16 cellular contexts compared by ENCODE assay signal in genomic region chr11:82791779-82792178, GRCh38. TPM values are rescaled to one million over a fixed set of nuclear protein-coding genes. Genes with fewer than 3 reads are reported as not detected.
"Had no signal": no experiment of that assay in that cellular context is flagged by ENCODE, and none has a peak within 500 bp of the region (broad histone marks: within the 10 kb centered on the region; RNA-seq: fewer than 3 reads in every experiment).

No MANE protein-coding gene starts in this region.

- H3K27ac ChIP-seq: suprapubic skin, upper lobe of left lung had no signal

- H3K9me3 Mint-ChIP-seq: activated T-helper 17 cell treated with anti-CD3 and anti-CD28 coated beads, Interleukin-2, amount 50 U/mL, for 72 hours; nephron progenitor cell; stimulated activated naive CD8-positive, alpha-beta T cell treated with anti-CD3 and anti-CD28 coated beads, Interleukin-15, Interleukin-2, amounts not matched to agents 100 ng/mL and 50 ng/mL, for 24 hours had no signal

- ATAC-seq: activated CD4-positive, CD25-positive, alpha-beta regulatory T cell treated with anti-CD3 and anti-CD28 coated beads, Interleukin-2, amount 50 U/mL, for 24 hours; activated T-helper 17 cell treated with anti-CD3 and anti-CD28 coated beads, Interleukin-2, amount 50 U/mL, for 72 hours; esophagus mucosa had no signal

- DNase-seq: activated CD4-positive, alpha-beta T cell treated with anti-CD3 and anti-CD28 coated beads, Interleukin-2, amount 50 U/mL, for 4 hours; activated naive CD4-positive, alpha-beta T cell treated with Interleukin-2 at 50 U/mL for 16 hours; anterior cingulate cortex; nephron progenitor cell; occipital lobe; small intestine; stimulated activated CD4-positive, alpha-beta T cell treated with anti-CD3 and anti-CD28 coated beads, Interleukin-4, amount 100 ng/mL, for 4 hours; stimulated activated CD8-positive, alpha-beta memory T cell treated with anti-CD3 and anti-CD28 coated beads, Interleukin-4, amount 100 ng/mL, for 48 hours; T-helper 2 cell; upper lobe of left lung had no signal

- H3K4me1 Mint-ChIP-seq: activated T-helper 17 cell treated with anti-CD3 and anti-CD28 coated beads, Interleukin-2, amount 50 U/mL, for 72 hours had no signal

- H3K36me3 ChIP-seq: suprapubic skin, upper lobe of left lung had no signal

- H3K4me3 ChIP-seq: suprapubic skin, upper lobe of left lung had no signal

- H3K9me3 ChIP-seq: suprapubic skin, upper lobe of left lung had no signal

- H3K27me3 ChIP-seq: suprapubic skin, upper lobe of left lung had no signal

- H3K4me1 ChIP-seq: upper lobe of left lung had no signal

- H3K4me3 Mint-ChIP-seq: activated T-helper 17 cell treated with anti-CD3 and anti-CD28 coated beads, Interleukin-2, amount 50 U/mL, for 72 hours; nephron progenitor cell; stimulated activated naive CD8-positive, alpha-beta T cell treated with anti-CD3 and anti-CD28 coated beads, Interleukin-15, Interleukin-2, amounts not matched to agents 100 ng/mL and 50 ng/mL, for 24 hours had no signal

- H3K27me3 Mint-ChIP-seq: activated T-helper 17 cell treated with anti-CD3 and anti-CD28 coated beads, Interleukin-2, amount 50 U/mL, for 72 hours; stimulated activated naive CD8-positive, alpha-beta T cell treated with anti-CD3 and anti-CD28 coated beads, Interleukin-15, Interleukin-2, amounts not matched to agents 100 ng/mL and 50 ng/mL, for 24 hours had no signal

- H3K27ac Mint-ChIP-seq: activated T-helper 17 cell treated with anti-CD3 and anti-CD28 coated beads, Interleukin-2, amount 50 U/mL, for 72 hours; stimulated activated naive CD8-positive, alpha-beta T cell treated with anti-CD3 and anti-CD28 coated beads, Interleukin-15, Interleukin-2, amounts not matched to agents 100 ng/mL and 50 ng/mL, for 24 hours had no signal

RNA-seq across cellular contexts. Expression of gene FAM181B, which starts 58.1 kb away (rescaled TPM):
- total RNA-seq: activated T-helper 17 cell treated with anti-CD3 and anti-CD28 coated beads, Interleukin-2, amount 50 U/mL, for 72 hours; dermis microvascular lymphatic vessel endothelial cell had no signal
